In genomic region chr11:71931245-71931602, GRCh38 we compare ENCODE assay signal across 15 cellular contexts. TPM values are rescaled to one million over a fixed set of nuclear protein-coding genes. Genes with fewer than 3 reads are reported as not detected.
A peak's percentile ranks its signal among the peaks of the same experiment; 100 is the strongest.
DNase-seq lines count a peak whose midpoint lies in the region; ATAC-seq and TF ChIP-seq lines count a peak whose summit lies in the region.
"Had no signal": no experiment of that assay in that cellular context is flagged by ENCODE, and none has a peak within 500 bp of the region (broad histone marks: within the 10 kb centered on the region; RNA-seq: fewer than 3 reads in every experiment).

No MANE protein-coding gene starts in this region.

- H3F3A ChIP-seq in smooth muscle cell (ENCODE audit: low read depth) = no peaks in the 10 kb centered on the region

- H4K20me1 ChIP-seq in smooth muscle cell (ENCODE audit: low read depth) = peaks cover 66% of the 10 kb centered on the region

- H3K9ac ChIP-seq in smooth muscle cell (ENCODE audit: low read depth) = no peak overlapping the region

- no peak overlapping the region for H2AFZ ChIP-seq in smooth muscle cell (ENCODE audit: low read depth)

- WGBS in smooth muscle cell (ENCODE audit: low lambda C conversion rate) = 73% methylated on average over 2 of the region's 2 CpGs

- H3K27ac ChIP-seq in CD4-positive, CD25-positive, alpha-beta regulatory T cell (ENCODE audit: insufficient read depth, low read length, poor library complexity, severe bottlenecking) = no peak overlapping the region
- H3K27ac ChIP-seq in caudate nucleus (ENCODE audit: low read depth, low read length) (no peak overlapping the region), smooth muscle cell (ENCODE audit: low read depth) (no peak overlapping the region)
- H3K27ac ChIP-seq: left lung, skin epidermis had no signal

- no peak for DNase-seq in CD4-positive, CD25-positive, alpha-beta regulatory T cell
- DNase-seq in GM13977 (ENCODE audit: low spot score) (peak; percentile 38), caudate nucleus (lab: John Stamatoyannopoulos, UW) (no peak), smooth muscle cell (lab: John Stamatoyannopoulos, UW; ENCODE audit: unreplicated experiment) (no peak), NCI-H2029 (lab: John Stamatoyannopoulos, UW) (no peak)
- DNase-seq: left lung, nephron progenitor cell had no signal

- peak overlapping the region; percentile 56 to 98 (median 91) for H3K4me3 Mint-ChIP-seq in CD4-positive, CD25-positive, alpha-beta regulatory T cell
- H3K4me3 Mint-ChIP-seq in activated T-helper 17 cell treated with anti-CD3 and anti-CD28 coated beads, Interleukin-2, amount 50 U/mL, for 72 hours = peak overlapping the region; percentile 98
- peak overlapping the region; percentile 95 to 98 (median 98) for H3K4me3 Mint-ChIP-seq in nephron
- H3K4me3 Mint-ChIP-seq: central memory CD8-positive, alpha-beta T cell had no signal

- H3K27me3 ChIP-seq in CD4-positive, CD25-positive, alpha-beta regulatory T cell (ENCODE audit: control insufficient read depth, insufficient read depth, low read length) = no peaks in the 10 kb centered on the region
- no peaks in the 10 kb centered on the region for H3K27me3 ChIP-seq in smooth muscle cell (ENCODE audit: low read depth)
- H3K27me3 ChIP-seq: left lung had no signal

- H3K9me3 ChIP-seq in CD4-positive, CD25-positive, alpha-beta regulatory T cell (ENCODE audit: control insufficient read depth in 2 of 2, low read length in 2 of 2) = no peaks in the 10 kb centered on the region
- H3K9me3 ChIP-seq in smooth muscle cell (replicated peaks; ENCODE audit: low read depth) = no peaks in the 10 kb centered on the region
- H3K9me3 ChIP-seq: left lung had no signal

- peaks cover 27% of the 10 kb centered on the region for H3K4me1 ChIP-seq in CD4-positive, CD25-positive, alpha-beta regulatory T cell (ENCODE audit: control insufficient read depth, insufficient read depth, low read length, poor library complexity, severe bottlenecking)
- H3K4me1 ChIP-seq in smooth muscle cell (ENCODE audit: low read depth) = peaks cover 17% of the 10 kb centered on the region

- H3K27ac Mint-ChIP-seq in CD4-positive, CD25-positive, alpha-beta regulatory T cell = peak overlapping the region in 1 of 3 donors; percentile 83
- H3K27ac Mint-ChIP-seq in activated T-helper 17 cell treated with anti-CD3 and anti-CD28 coated beads, Interleukin-2, amount 50 U/mL, for 72 hours = peak overlapping the region; percentile 99
- peak overlapping the region in 2 of 3 experiments; percentile 18 to 22 for H3K27ac Mint-ChIP-seq in nephron
- H3K27ac Mint-ChIP-seq: nephron progenitor cell had no signal

- no peak overlapping the region for H3K4me2 ChIP-seq in smooth muscle cell

- in situ Hi-C loops in GM13977 (cut with MboI; ENCODE audit: low pct_unique_long_range_greater_than_20kb, low sequenced_read_pairs, unreplicated experiment) = no loop called here

- H3K79me2 ChIP-seq in smooth muscle cell (ENCODE audit: low read depth) = peaks cover 87% of the 10 kb centered on the region

- H3K4me1 Mint-ChIP-seq in CD4-positive, CD25-positive, alpha-beta regulatory T cell = peaks cover 25 to 72% (median 53%) of the 10 kb centered on the region in 4 donors
- H3K4me1 Mint-ChIP-seq in activated T-helper 17 cell treated with anti-CD3 and anti-CD28 coated beads, Interleukin-2, amount 50 U/mL, for 72 hours = peaks cover 31% of the 10 kb centered on the region
- H3K4me1 Mint-ChIP-seq in nephron = peaks cover 51% of the 10 kb centered on the region

- H3K9me3 Mint-ChIP-seq in CD4-positive, CD25-positive, alpha-beta regulatory T cell = no peaks in the 10 kb centered on the region
- no peaks in the 10 kb centered on the region for H3K9me3 Mint-ChIP-seq in activated T-helper 17 cell treated with anti-CD3 and anti-CD28 coated beads, Interleukin-2, amount 50 U/mL, for 72 hours
- H3K9me3 Mint-ChIP-seq in nephron = no peaks in the 10 kb centered on the region
- H3K9me3 Mint-ChIP-seq: central memory CD8-positive, alpha-beta T cell; nephron progenitor cell had no signal

- TF ChIP-seq CTCF in GM13977 (IDR thresholded peaks at IDR 0.05; ENCODE audit: extremely low read depth, insufficient read depth, missing control alignments) (no peak), nephron (IDR thresholded peaks at IDR 0.05; ENCODE audit: unreplicated experiment in 3 of 3) (no peak), smooth muscle cell (IDR thresholded peaks at IDR 0.05; ENCODE audit: borderline replicate concordance, insufficient read depth, poor library complexity, severe bottlenecking) (no peak)

- ATAC-seq in CD4-positive, CD25-positive, alpha-beta regulatory T cell (ENCODE audit: low read depth in 2 of 2) = no peak
- ATAC-seq in activated T-helper 17 cell treated with anti-CD3 and anti-CD28 coated beads, Interleukin-2, amount 50 U/mL, for 72 hours (replicated peaks) = peak; percentile 8
- ATAC-seq: left lung, Right ventricle myocardium inferior had no signal

- H3K4me3 ChIP-seq in CD4-positive, CD25-positive, alpha-beta regulatory T cell (ENCODE audit: low read depth, low read length) = peak overlapping the region; percentile 46
- no peak overlapping the region for H3K4me3 ChIP-seq in smooth muscle cell
- H3K4me3 ChIP-seq: left lung, skin epidermis had no signal

- H3K36me3 ChIP-seq in CD4-positive, CD25-positive, alpha-beta regulatory T cell (ENCODE audit: control insufficient read depth, insufficient read depth, low read length) = no peaks in the 10 kb centered on the region
- no peaks in the 10 kb centered on the region for H3K36me3 ChIP-seq in smooth muscle cell (ENCODE audit: low read depth)
- H3K36me3 ChIP-seq: left lung had no signal

- no peaks in the 10 kb centered on the region for H3K36me3 Mint-ChIP-seq in CD4-positive, CD25-positive, alpha-beta regulatory T cell
- H3K36me3 Mint-ChIP-seq in activated T-helper 17 cell treated with anti-CD3 and anti-CD28 coated beads, Interleukin-2, amount 50 U/mL, for 72 hours (ENCODE audit: low read depth) = peaks cover 28% of the 10 kb centered on the region
- H3K36me3 Mint-ChIP-seq in nephron (ENCODE audit: low read depth) = peaks cover 4% of the 10 kb centered on the region

- peaks cover 6% of the 10 kb centered on the region for H3K27me3 Mint-ChIP-seq in CD4-positive, CD25-positive, alpha-beta regulatory T cell
- H3K27me3 Mint-ChIP-seq in activated T-helper 17 cell treated with anti-CD3 and anti-CD28 coated beads, Interleukin-2, amount 50 U/mL, for 72 hours = no peaks in the 10 kb centered on the region
- no peaks in the 10 kb centered on the region for H3K27me3 Mint-ChIP-seq in nephron (ENCODE audit: low read depth)
- H3K27me3 Mint-ChIP-seq: central memory CD8-positive, alpha-beta T cell had no signal

RNA-seq across cellular contexts. Expression of gene RNF121, which starts 2.4 kb away (rescaled TPM):
- total RNA-seq in CD4-positive, CD25-positive, alpha-beta regulatory T cell = 23.6 TPM
- 10 to 100 TPM in 2 of 4 donors, 1 to 10 TPM in 2; 8.8 to 13.1 (median 10.2) TPM for polyA plus RNA-seq in CD4-positive, CD25-positive, alpha-beta regulatory T cell
- total RNA-seq in activated T-helper 17 cell treated with anti-CD3 and anti-CD28 coated beads, Interleukin-2, amount 50 U/mL, for 72 hours = 10 to 100 TPM; 45.8 to 55.5 TPM
- total RNA-seq in smooth muscle cell = 35.3 and 49.5 TPM in 2 replicates
- 34.4 and 34.9 TPM in 2 replicates for polyA plus RNA-seq in smooth muscle cell

RNA-seq across cellular contexts. Expression of gene XNDC1N, which starts 2.8 kb away (rescaled TPM):
- total RNA-seq in CD4-positive, CD25-positive, alpha-beta regulatory T cell = 21.7 TPM
- polyA plus RNA-seq in CD4-positive, CD25-positive, alpha-beta regulatory T cell = 1 to 10 TPM; 4.7 to 9.6 (median 6.3) TPM
- total RNA-seq in activated T-helper 17 cell treated with anti-CD3 and anti-CD28 coated beads, Interleukin-2, amount 50 U/mL, for 72 hours = 10 to 100 TPM; 13.9 to 16.6 TPM
- total RNA-seq in smooth muscle cell = 1.1 and 7.1 TPM in 2 replicates
- polyA plus RNA-seq in smooth muscle cell = 1.4 and 1.9 TPM in 2 replicates

RNA-seq across cellular contexts. Expression of gene DEFB131B, which starts 53.0 kb away (rescaled TPM):
- not detected for total RNA-seq in CD4-positive, CD25-positive, alpha-beta regulatory T cell
- not detected for polyA plus RNA-seq in CD4-positive, CD25-positive, alpha-beta regulatory T cell
- total RNA-seq in activated T-helper 17 cell treated with anti-CD3 and anti-CD28 coated beads, Interleukin-2, amount 50 U/mL, for 72 hours = not detected
- total RNA-seq in smooth muscle cell = not detected in 2 replicates
- polyA plus RNA-seq in smooth muscle cell = not detected in 2 replicates
- total RNA-seq: left lung, NCI-H460, Right ventricle myocardium inferior, temporal lobe had no signal
- polyA plus RNA-seq: esophagus had no signal
